Comparison of ENCODE assay signal across 1 cellular context in genomic region chr5:123157797-123158528, GRCh38.
TF ChIP-seq lines count a peak whose summit lies in the region.

No MANE protein-coding gene starts in this region.

TF ChIP-seq in HEK293, 187 proteins besides CTCF, POLR2A, EP300 and RAD21 (continued from another document):
- TF ChIP-seq, protein P1, sequence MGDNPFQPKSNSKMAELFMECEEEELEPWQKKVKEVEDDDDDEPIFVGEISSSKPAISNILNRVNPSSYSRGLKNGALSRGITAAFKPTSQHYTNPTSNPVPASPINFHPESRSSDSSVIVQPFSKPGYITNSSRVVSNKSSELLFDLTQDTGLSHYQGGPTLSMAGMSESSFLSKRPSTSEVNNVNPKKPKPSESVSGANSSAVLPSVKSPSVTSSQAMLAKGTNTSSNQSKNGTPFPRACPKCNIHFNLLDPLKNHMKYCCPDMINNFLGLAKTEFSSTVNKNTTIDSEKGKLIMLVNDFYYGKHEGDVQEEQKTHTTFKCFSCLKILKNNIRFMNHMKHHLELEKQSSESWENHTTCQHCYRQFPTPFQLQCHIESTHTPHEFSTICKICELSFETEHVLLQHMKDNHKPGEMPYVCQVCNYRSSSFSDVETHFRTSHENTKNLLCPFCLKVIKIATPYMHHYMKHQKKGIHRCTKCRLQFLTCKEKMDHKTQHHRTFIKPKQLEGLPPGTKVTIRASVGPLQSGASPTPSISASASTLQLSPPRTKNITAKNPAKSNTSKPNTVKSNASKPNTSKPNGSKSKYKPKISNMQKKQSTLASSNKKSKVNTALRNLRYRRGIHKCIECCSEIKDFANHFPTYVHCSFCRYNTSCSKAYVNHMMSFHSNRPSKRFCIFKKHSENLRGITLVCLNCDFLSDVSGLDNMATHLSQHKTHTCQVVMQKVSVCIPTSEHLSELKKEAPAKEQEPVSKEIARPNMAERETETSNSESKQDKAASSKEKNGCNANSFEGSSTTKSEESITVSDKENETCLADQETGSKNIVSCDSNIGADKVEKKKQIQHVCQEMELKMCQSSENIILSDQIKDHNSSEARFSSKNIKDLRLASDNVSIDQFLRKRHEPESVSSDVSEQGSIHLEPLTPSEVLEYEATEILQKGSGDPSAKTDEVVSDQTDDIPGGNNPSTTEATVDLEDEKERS (tag by site-specific recombination; IDR thresholded peaks at IDR 0.05) = no peak
- no peak for TF ChIP-seq ZNF146 (tag by site-specific recombination; IDR thresholded peaks at IDR 0.05)
- TF ChIP-seq ZNF555 (tag by site-specific recombination; conservative IDR thresholded peaks at IDR 0.05) = no peak
- TF ChIP-seq, protein P2, sequence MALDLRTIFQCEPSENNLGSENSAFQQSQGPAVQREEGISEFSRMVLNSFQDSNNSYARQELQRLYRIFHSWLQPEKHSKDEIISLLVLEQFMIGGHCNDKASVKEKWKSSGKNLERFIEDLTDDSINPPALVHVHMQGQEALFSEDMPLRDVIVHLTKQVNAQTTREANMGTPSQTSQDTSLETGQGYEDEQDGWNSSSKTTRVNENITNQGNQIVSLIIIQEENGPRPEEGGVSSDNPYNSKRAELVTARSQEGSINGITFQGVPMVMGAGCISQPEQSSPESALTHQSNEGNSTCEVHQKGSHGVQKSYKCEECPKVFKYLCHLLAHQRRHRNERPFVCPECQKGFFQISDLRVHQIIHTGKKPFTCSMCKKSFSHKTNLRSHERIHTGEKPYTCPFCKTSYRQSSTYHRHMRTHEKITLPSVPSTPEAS (tag by site-specific recombination; IDR thresholded peaks at IDR 0.05) = no peak
- TF ChIP-seq ZNF629 (tag by site-specific recombination; IDR thresholded peaks at IDR 0.05) = peak; percentile 88
- 0 out of 2 replicates have a peak, but pooled peaks have one; percentile 18 for TF ChIP-seq SP3 (tag by site-specific recombination; IDR thresholded peaks at IDR 0.05)
- no peak for TF ChIP-seq ZNF133 (tag by site-specific recombination; IDR thresholded peaks at IDR 0.05)
- 0 out of 2 replicates have a peak, but pooled peaks have one; percentile 21 for TF ChIP-seq PRDM1 (tag by site-specific recombination; IDR thresholded peaks at IDR 0.05)
- 0 out of 2 replicates have a peak, but pooled peaks have one; percentile 35 for TF ChIP-seq ZNF184 (tag by site-specific recombination; IDR thresholded peaks at IDR 0.05)
- TF ChIP-seq, protein P3, sequence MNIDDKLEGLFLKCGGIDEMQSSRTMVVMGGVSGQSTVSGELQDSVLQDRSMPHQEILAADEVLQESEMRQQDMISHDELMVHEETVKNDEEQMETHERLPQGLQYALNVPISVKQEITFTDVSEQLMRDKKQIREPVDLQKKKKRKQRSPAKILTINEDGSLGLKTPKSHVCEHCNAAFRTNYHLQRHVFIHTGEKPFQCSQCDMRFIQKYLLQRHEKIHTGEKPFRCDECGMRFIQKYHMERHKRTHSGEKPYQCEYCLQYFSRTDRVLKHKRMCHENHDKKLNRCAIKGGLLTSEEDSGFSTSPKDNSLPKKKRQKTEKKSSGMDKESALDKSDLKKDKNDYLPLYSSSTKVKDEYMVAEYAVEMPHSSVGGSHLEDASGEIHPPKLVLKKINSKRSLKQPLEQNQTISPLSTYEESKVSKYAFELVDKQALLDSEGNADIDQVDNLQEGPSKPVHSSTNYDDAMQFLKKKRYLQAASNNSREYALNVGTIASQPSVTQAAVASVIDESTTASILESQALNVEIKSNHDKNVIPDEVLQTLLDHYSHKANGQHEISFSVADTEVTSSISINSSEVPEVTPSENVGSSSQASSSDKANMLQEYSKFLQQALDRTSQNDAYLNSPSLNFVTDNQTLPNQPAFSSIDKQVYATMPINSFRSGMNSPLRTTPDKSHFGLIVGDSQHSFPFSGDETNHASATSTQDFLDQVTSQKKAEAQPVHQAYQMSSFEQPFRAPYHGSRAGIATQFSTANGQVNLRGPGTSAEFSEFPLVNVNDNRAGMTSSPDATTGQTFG (tag by site-specific recombination; IDR thresholded peaks at IDR 0.05; ENCODE audit: borderline replicate concordance) = no peak
- TF ChIP-seq PRDM4 (tag by site-specific recombination; IDR thresholded peaks at IDR 0.05) = no peak
- TF ChIP-seq, protein P4, sequence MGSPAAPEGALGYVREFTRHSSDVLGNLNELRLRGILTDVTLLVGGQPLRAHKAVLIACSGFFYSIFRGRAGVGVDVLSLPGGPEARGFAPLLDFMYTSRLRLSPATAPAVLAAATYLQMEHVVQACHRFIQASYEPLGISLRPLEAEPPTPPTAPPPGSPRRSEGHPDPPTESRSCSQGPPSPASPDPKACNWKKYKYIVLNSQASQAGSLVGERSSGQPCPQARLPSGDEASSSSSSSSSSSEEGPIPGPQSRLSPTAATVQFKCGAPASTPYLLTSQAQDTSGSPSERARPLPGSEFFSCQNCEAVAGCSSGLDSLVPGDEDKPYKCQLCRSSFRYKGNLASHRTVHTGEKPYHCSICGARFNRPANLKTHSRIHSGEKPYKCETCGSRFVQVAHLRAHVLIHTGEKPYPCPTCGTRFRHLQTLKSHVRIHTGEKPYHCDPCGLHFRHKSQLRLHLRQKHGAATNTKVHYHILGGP (tag by site-specific recombination; IDR thresholded peaks at IDR 0.05) = peak; percentile 63
- TF ChIP-seq ATF2 (tag by site-specific recombination; IDR thresholded peaks at IDR 0.05; ENCODE audit: low read depth) = peak; percentile 25; the same call in 1 of the 2 replicates
- peak; percentile 92 for TF ChIP-seq GLI2 (tag by site-specific recombination; IDR thresholded peaks at IDR 0.05; ENCODE audit: borderline replicate concordance, low read depth)
- TF ChIP-seq ZFP3 (tag by site-specific recombination; IDR thresholded peaks at IDR 0.05; ENCODE audit: low read depth) = no peak
- TF ChIP-seq ZNF292 (tag by site-specific recombination; IDR thresholded peaks at IDR 0.05; ENCODE audit: borderline replicate concordance, low read depth) = no peak
- TF ChIP-seq ZNF561 (tag by site-specific recombination; IDR thresholded peaks at IDR 0.05; ENCODE audit: borderline replicate concordance) = peak; percentile 66; the same call in 1 of the 2 replicates
- peak; percentile 88 for TF ChIP-seq ZSCAN23 (tag by site-specific recombination; IDR thresholded peaks at IDR 0.05)
- peak; percentile 31; the same call in 1 of the 2 replicates for TF ChIP-seq ZNF600 (tag by site-specific recombination; IDR thresholded peaks at IDR 0.05)
- peak; percentile 76 for TF ChIP-seq KLF10 (tag by site-specific recombination; IDR thresholded peaks at IDR 0.05)
- peak; percentile 59 for TF ChIP-seq ZNF394 (tag by site-specific recombination; IDR thresholded peaks at IDR 0.05; ENCODE audit: borderline replicate concordance)
- no peak for TF ChIP-seq MEIS1 (CRISPR knock-in tag; IDR thresholded peaks at IDR 0.05; ENCODE audit: borderline replicate concordance)
- no peak for TF ChIP-seq GLIS2 (tag by site-specific recombination; IDR thresholded peaks at IDR 0.05)
- no peak for TF ChIP-seq ZNF404 (tag by site-specific recombination; IDR thresholded peaks at IDR 0.05)
- TF ChIP-seq ZNF335 (tag by site-specific recombination; conservative IDR thresholded peaks at IDR 0.05) = peak; percentile 13; the same call in 1 of the 2 replicates
- TF ChIP-seq, protein P5, sequence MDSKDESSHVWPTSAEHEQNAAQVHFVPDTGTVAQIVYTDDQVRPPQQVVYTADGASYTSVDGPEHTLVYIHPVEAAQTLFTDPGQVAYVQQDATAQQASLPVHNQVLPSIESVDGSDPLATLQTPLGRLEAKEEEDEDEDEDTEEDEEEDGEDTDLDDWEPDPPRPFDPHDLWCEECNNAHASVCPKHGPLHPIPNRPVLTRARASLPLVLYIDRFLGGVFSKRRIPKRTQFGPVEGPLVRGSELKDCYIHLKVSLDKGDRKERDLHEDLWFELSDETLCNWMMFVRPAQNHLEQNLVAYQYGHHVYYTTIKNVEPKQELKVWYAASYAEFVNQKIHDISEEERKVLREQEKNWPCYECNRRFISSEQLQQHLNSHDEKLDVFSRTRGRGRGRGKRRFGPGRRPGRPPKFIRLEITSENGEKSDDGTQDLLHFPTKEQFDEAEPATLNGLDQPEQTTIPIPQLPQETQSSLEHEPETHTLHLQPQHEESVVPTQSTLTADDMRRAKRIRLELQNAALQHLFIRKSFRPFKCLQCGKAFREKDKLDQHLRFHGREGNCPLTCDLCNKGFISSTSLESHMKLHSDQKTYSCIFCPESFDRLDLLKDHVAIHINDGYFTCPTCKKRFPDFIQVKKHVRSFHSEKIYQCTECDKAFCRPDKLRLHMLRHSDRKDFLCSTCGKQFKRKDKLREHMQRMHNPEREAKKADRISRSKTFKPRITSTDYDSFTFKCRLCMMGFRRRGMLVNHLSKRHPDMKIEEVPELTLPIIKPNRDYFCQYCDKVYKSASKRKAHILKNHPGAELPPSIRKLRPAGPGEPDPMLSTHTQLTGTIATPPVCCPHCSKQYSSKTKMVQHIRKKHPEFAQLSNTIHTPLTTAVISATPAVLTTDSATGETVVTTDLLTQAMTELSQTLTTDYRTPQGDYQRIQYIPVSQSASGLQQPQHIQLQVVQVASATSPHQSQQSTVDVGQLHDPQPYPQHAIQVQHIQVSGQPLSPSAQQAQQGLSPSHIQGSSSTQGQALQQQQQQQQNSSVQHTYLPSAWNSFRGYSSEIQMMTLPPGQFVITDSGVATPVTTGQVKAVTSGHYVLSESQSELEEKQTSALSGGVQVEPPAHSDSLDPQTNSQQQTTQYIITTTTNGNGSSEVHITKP (tag by site-specific recombination; IDR thresholded peaks at IDR 0.05) = peak; percentile 26; the same call in 1 of the 2 replicates
- TF ChIP-seq ZNF654 (tag by site-specific recombination; IDR thresholded peaks at IDR 0.05; ENCODE audit: low read depth) = peak; percentile 35
- 0 out of 2 replicates have a peak, but pooled peaks have one; percentile 24 for TF ChIP-seq ZNF626 (tag by site-specific recombination; IDR thresholded peaks at IDR 0.05)
